In genomic region chr1:202810615-202811295, GRCh38 we compare ENCODE assay signal across 7 cellular contexts. TPM values are rescaled to one million over a fixed set of nuclear protein-coding genes. Genes with fewer than 3 reads are reported as not detected.
DNase-seq lines count a peak whose midpoint lies in the region; ATAC-seq, FAIRE-seq and TF ChIP-seq lines count a peak whose summit lies in the region.

TSS of gene PCAT6 (plus strand) at chr1:202810954.

- intact Hi-C loops in body of pancreas (cut with DNase I) (no loop called here), sciatic nerve (cut with DNase I) (no loop called here)

- H3K27me3 ChIP-seq in body of pancreas, result no peaks in the 10 kb centered on the region

- no peaks in the 10 kb centered on the region for H3K9me3 ChIP-seq in body of pancreas

- peaks cover 23% of the 10 kb centered on the region for H3K4me1 ChIP-seq in body of pancreas

- FAIRE-seq in GM18507 (lab: Jason Lieb, UNC), result no peak
- FAIRE-seq in TTC549 (lab: Jason Lieb, UNC), result peak; percentile 85

- peak within 1 kb of the TSS; percentile 57 to 68 for H3K4me3 ChIP-seq in body of pancreas

- DNase-seq in GM18507 (ENCODE audit: extremely low spot score, insufficient read length, low read depth), result peak; percentile 81
- peak; percentile 58 for DNase-seq in NCI-H2081 treated with DMSO at 0.1 percent for 48 hours (lab: John Stamatoyannopoulos, UW)
- peak; percentile 94 to 97 (median 96) for DNase-seq in body of pancreas
- DNase-seq in iPS DF 19.7 (ENCODE audit: low read depth, low spot score), result peak; percentile 91
- DNase-seq in sciatic nerve (ENCODE audit: low spot score), result peak; percentile 96

- TF ChIP-seq POLR2A in body of pancreas (IDR thresholded peaks at IDR 0.05), result peak; percentile 83 to 89 (median 88)

- no peaks in the 10 kb centered on the region for H3K36me3 ChIP-seq in body of pancreas (replicated peaks in 1 of 2; ENCODE audit: insufficient read depth in 1 of 2, low read depth in 2 of 2)

- ATAC-seq in HG02981 (IDR thresholded peaks at IDR 0.05; ENCODE audit: unreplicated experiment), result peak; percentile 70
- ATAC-seq in body of pancreas, result peak; percentile 93
- peak; percentile 97 for ATAC-seq in sciatic nerve

- H3K27ac ChIP-seq in body of pancreas, result peak within 1 kb of the TSS; percentile 47 to 86 (median 64)

- peak in 1 of 7 experiments; percentile 3 for TF ChIP-seq CTCF in body of pancreas (IDR thresholded peaks at IDR 0.05)

- 0 to 2% methylated on average over 9 to 51 of the region's 53 CpGs for WGBS in body of pancreas, 2 donors

RNA-seq across cellular contexts. Expression of gene PCAT6, which starts in this region (rescaled TPM):
- not detected for total RNA-seq in body of pancreas
- 1.2 TPM for total RNA-seq in sciatic nerve

Comparison
In these comparisons a context has a peak if more than half of its experiments do, and no peak if none do; other contexts are left out.
1. Peak in every context shown above with its lines: DNase-seq, ATAC-seq, H3K4me3 ChIP-seq and H3K27ac ChIP-seq.
2. Peak in DNase-seq, ATAC-seq, H3K4me3 ChIP-seq and H3K27ac ChIP-seq in body of pancreas; RNA of the gene not detected or under 1 TPM.